Comparison of ENCODE assay signal across 9 cellular contexts in the genomic region with DNA sequence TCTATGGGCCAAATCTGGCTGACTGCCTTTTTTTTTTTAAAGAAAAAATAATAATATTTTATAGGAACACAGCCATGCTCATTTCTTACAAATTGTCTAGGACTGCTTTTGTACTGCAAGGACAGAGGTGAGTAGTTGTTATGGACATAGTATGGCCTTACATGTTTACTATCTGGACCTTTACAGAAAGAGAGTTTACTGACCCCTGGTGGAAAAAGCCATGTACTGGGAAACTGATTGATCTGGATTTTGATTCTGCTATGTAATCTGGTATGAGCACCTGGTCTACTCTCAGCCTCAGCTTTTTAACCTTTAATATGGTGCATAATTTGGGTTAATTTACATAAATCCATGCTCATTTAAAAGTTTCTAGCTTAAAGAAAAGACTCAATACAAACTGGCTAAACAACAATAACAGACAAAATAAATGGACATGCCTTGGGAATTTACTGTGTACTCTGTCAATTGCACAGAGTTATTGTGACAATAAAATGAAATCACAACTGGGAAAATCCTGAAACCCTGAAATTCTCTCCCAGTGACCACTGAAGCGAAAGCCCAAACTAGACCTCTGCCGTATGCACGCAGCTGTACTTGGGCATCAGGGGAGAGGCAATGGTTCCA.
A peak's percentile ranks its signal among the peaks of the same experiment; 100 is the strongest.
DNase-seq lines count a peak whose midpoint lies in the region; ATAC-seq, FAIRE-seq and TF ChIP-seq lines count a peak whose summit lies in the region.
"Had no signal": no experiment of that assay in that cellular context is flagged by ENCODE, and none has a peak within 500 bp of the region (broad histone marks: within the 10 kb centered on the region; RNA-seq: fewer than 3 reads in every experiment).

No MANE protein-coding gene starts in this region.

- no peaks in the 10 kb centered on the region; the same call in 1 of the 2 replicates for H4K20me1 ChIP-seq in PC-9 (ENCODE audit: insufficient read depth)

- H3K79me2 ChIP-seq in PC-9 (ENCODE audit: low read depth) = no peaks in the 10 kb centered on the region

- H3K9me2 ChIP-seq in PC-9 (ENCODE audit: insufficient read depth) = no peaks in the 10 kb centered on the region

- POLR2A ChIA-PET in AG04449 (lab: Yijun Ruan, JAX) (no interaction called here), PC-9 (lab: Charles Lee; ENCODE audit: unreplicated experiment) (no interaction called here)

- no peak overlapping the region for H3K4me3 ChIP-seq in AG04449 (ENCODE audit: low read depth, low read length)
- no peak overlapping the region for H3K4me3 ChIP-seq in PC-9
- no peak overlapping the region for H3K4me3 ChIP-seq in transverse colon

- no peaks in the 10 kb centered on the region for H3F3A ChIP-seq in PC-9 (ENCODE audit: insufficient read depth, low read depth)

- CTCF ChIA-PET in AG04449 (lab: Yijun Ruan, JAX) = interaction anchor here (0.7 to 9.5 kb wide), 19 partner anchors 10 to 923 kb away, joined by 3 to 104 read pairs (median 5); no protein-coding TSS in a partner anchor
- CTCF ChIA-PET in PC-9 (lab: Charles Lee) = interaction anchor here (0.7 kb wide), 1 partner anchor 261 kb away, joined by 3 read pairs; no protein-coding TSS in a partner anchor

- no peak for TF ChIP-seq POLR2A in H54 (IDR thresholded peaks at IDR 0.05; ENCODE audit: low read depth, low read length)
- TF ChIP-seq POLR2A in transverse colon (IDR thresholded peaks at IDR 0.05) = no peak

- DNase-seq in AG04449 (ENCODE audit: low read depth, low spot score) (no peak), H54 (ENCODE audit: insufficient read length, low spot score) (peak; percentile 30), PC-9 (no peak), foreskin keratinocyte (peak in 1 of 2 donors; percentile 30), transverse colon (no peak), 8988T (no peak)
- no peak for DNase-seq in activated CD8-positive, alpha-beta memory T cell treated with anti-CD3 and anti-CD28 coated beads, Interleukin-2, amount 50 U/mL, for 48 hours

- no peak for TF ChIP-seq EP300 in transverse colon (IDR thresholded peaks at IDR 0.05; ENCODE audit: low read depth)

- H3K27me3 ChIP-seq in PC-9 (ENCODE audit: insufficient read depth, low read depth) = peaks cover 21% of the 10 kb centered on the region; the same call in 1 of the 2 replicates
- H3K27me3 ChIP-seq in foreskin keratinocyte = no peaks in the 10 kb centered on the region
- H3K27me3 ChIP-seq in transverse colon = no peaks in the 10 kb centered on the region

- no peaks in the 10 kb centered on the region for H3K9me3 ChIP-seq in PC-9 (ENCODE audit: insufficient read depth, low read depth)
- no peaks in the 10 kb centered on the region for H3K9me3 ChIP-seq in transverse colon

- intact Hi-C loops in PC-9 (cut with micrococcal nuclease; ENCODE audit: unreplicated experiment) = no loop called here
- intact Hi-C loops in transverse colon (cut with DNase I; ENCODE audit: low total_unique reads) = no loop called here

- TF ChIP-seq CTCF in AG04449 (IDR thresholded peaks at IDR 0.05; ENCODE audit: insufficient read depth, low read length, missing control alignments) (peak; percentile 65), PC-9 (conservative IDR thresholded peaks at IDR 0.05) (peak; percentile 64), foreskin keratinocyte (conservative IDR thresholded peaks at IDR 0.05) (peak; percentile 71), transverse colon (IDR thresholded peaks at IDR 0.05) (peak; percentile 18 to 38 (median 31))

- H3K27ac ChIP-seq in PC-9 = no peak overlapping the region
- H3K27ac ChIP-seq in foreskin keratinocyte = no peak overlapping the region
- H3K27ac ChIP-seq in transverse colon = no peak overlapping the region

- 80 to 90% methylated on average over 2 to 3 of the region's 3 CpGs for WGBS in transverse colon (ENCODE audit: low coverage in 1 of 2), 2 donors

- no peak overlapping the region for H2AFZ ChIP-seq in PC-9

- no TSS peak for BruUV-seq in PC-9 (replicated peaks; lab: Mats Ljungman, UMichigan)

- ATAC-seq in foreskin keratinocyte (peak; percentile 57), GM18498 (IDR thresholded peaks at IDR 0.05; ENCODE audit: unreplicated experiment) (no peak)

- in situ Hi-C loops in transverse colon (cut with MboI; ENCODE audit: low pct_ligation_motif_present in 1 of 4, low pct_unique_long_range_greater_than_20kb in 1 of 4, low sequenced_read_pairs in 3 of 4) = loop anchor here in 1 of 4 donors (25.0 kb wide), 1 partner anchor 96 kb away; no protein-coding TSS in a partner anchor

- H3K36me3 ChIP-seq in PC-9 (ENCODE audit: low read depth) (no peaks in the 10 kb centered on the region), transverse colon (no peaks in the 10 kb centered on the region)

- no peaks in the 10 kb centered on the region for H3K4me1 ChIP-seq in PC-9 (replicated peaks; ENCODE audit: insufficient read depth)
- peaks cover 4% of the 10 kb centered on the region for H3K4me1 ChIP-seq in foreskin keratinocyte
- no peaks in the 10 kb centered on the region for H3K4me1 ChIP-seq in transverse colon

- no peak for FAIRE-seq in H54 (lab: Jason Lieb, UNC)
- FAIRE-seq: GM18507 had no signal

- H3K4me2 ChIP-seq in PC-9 = no peak overlapping the region
